8 cellular contexts compared by ENCODE assay signal in genomic region chr11:82867495-82868082, GRCh38. TPM values are rescaled to one million over a fixed set of nuclear protein-coding genes. Genes with fewer than 3 reads are reported as not detected.
DNase-seq lines count a peak whose midpoint lies in the region; ATAC-seq, FAIRE-seq and TF ChIP-seq lines count a peak whose summit lies in the region.

No MANE protein-coding gene starts in this region.

- H3K36me3 Mint-ChIP-seq in activated B cell treated with CpG ODN at 0.5 μM for 24 hours (ENCODE audit: low read depth), result no peaks in the 10 kb centered on the region

- H3K9me1 ChIP-seq in keratinocyte (ENCODE audit: control insufficient read depth, extremely low read depth, insufficient read depth, low read length), result no peaks in the 10 kb centered on the region

- H3K27me3 ChIP-seq in mammary epithelial cell (ENCODE audit: insufficient read depth, low read length), result no peaks in the 10 kb centered on the region
- H3K27me3 ChIP-seq in keratinocyte (ENCODE audit: control insufficient read depth, extremely low read depth, insufficient read depth, low read length), result no peaks in the 10 kb centered on the region

- H3K4me3 ChIP-seq in mammary epithelial cell (replicated peaks in 1 of 3; ENCODE audit: insufficient read depth in 1 of 3, low read depth in 2 of 3, low read length in 3 of 3), result peak overlapping the region in 1 of 3 experiments; percentile 30
- H3K4me3 ChIP-seq in keratinocyte (ENCODE audit: control insufficient read depth in 2 of 3, extremely low read depth in 1 of 3, insufficient read depth in 2 of 3, low read depth in 1 of 3, low read length in 3 of 3), result peak overlapping the region in 2 of 3 experiments; percentile 33 to 41

- H3K9ac ChIP-seq in mammary epithelial cell (ENCODE audit: insufficient read depth, low read length) (no peak overlapping the region), keratinocyte (ENCODE audit: control insufficient read depth, extremely low read depth, insufficient read depth, low read length) (no peak overlapping the region)

- H3K27me3 Mint-ChIP-seq in activated B cell treated with CpG ODN at 0.5 μM for 24 hours, result no peaks in the 10 kb centered on the region

- peak; percentile 59 for DNase-seq in D341Med (ENCODE audit: low spot score)
- DNase-seq in HEK293T (ENCODE audit: extremely low spot score), result peak; percentile 62
- peak; percentile 77 for DNase-seq in NCI-H345 (lab: John Stamatoyannopoulos, UW)
- DNase-seq in activated B cell treated with CpG ODN at 0.5 μM for 24 hours, result peak; percentile 37
- peak; percentile 44 for DNase-seq in mammary epithelial cell
- DNase-seq in keratinocyte (ENCODE audit: low read depth, low spot score), result peak; percentile 46
- peak; percentile 63 to 81 (median 66) for DNase-seq in stimulated activated CD4-positive, alpha-beta T cell treated with anti-CD3 and anti-CD28 coated beads, Interleukin-1b, Interleukin-23, amount 100 ng/mL, for 24 hours (ENCODE audit: low read depth in 4 of 4, low spot score in 1 of 4)

- H2AFZ ChIP-seq in mammary epithelial cell (ENCODE audit: low read depth, low read length), result peak overlapping the region; percentile 83
- H2AFZ ChIP-seq in keratinocyte (ENCODE audit: control insufficient read depth, low read length), result peak overlapping the region; percentile 81

- no TSS peak for BruUV-seq in mammary epithelial cell (replicated peaks; lab: Mats Ljungman, UMichigan)

- H3K27ac Mint-ChIP-seq in activated B cell treated with CpG ODN at 0.5 μM for 24 hours, result peak overlapping the region; percentile 71

- CTCF ChIA-PET in HEK293T (lab: Yijun Ruan, JAX) (interaction anchor here (0.5 to 2.3 kb wide), 30 partner anchors 11 to 956 kb away, joined by 3 to 15 read pairs (median 4); partner anchors contain the start of genes DDIAS and PRCP), activated B cell treated with CpG ODN at 0.5 μM for 24 hours (lab: Charles Lee) (interaction anchor here (0.6 to 3.2 kb wide), 51 partner anchors 8 to 1536 kb away, joined by 3 to 99 read pairs (median 4); partner anchors contain the start of genes ANKRD42, DDIAS, PCF11 and PRCP), mammary epithelial cell (lab: Charles Lee; ENCODE audit: low non-redundant PET) (interaction anchor here (0.6 to 0.7 kb wide), 7 partner anchors 26 to 627 kb away, joined by 3 to 21 read pairs (median 3); partner anchors contain the start of genes DDIAS and PRCP)

- dilution Hi-C loops in mammary epithelial cell (cut with HindIII; ENCODE audit: low sequenced_read_pairs) (loop anchor here (5.0 kb wide), 1 partner anchor 155 kb away; no protein-coding TSS in a partner anchor), keratinocyte (cut with MboI; ENCODE audit: extremely low pct_ligation_motif_present, low sequenced_read_pairs) (no loop called here)

- no peaks in the 10 kb centered on the region for H3K36me3 ChIP-seq in mammary epithelial cell (ENCODE audit: insufficient read depth, low read length)
- H3K36me3 ChIP-seq in keratinocyte (ENCODE audit: control insufficient read depth in 2 of 2, extremely low read depth in 1 of 2, insufficient read depth in 2 of 2, low read length in 2 of 2), result no peaks in the 10 kb centered on the region

- intact Hi-C loops in activated B cell treated with CpG ODN at 0.5 μM for 24 hours (cut with micrococcal nuclease) (loop anchor here (1.0 kb wide), 8 partner anchors 28 to 949 kb away; partner anchors contain the start of gene PRCP), mammary epithelial cell (cut with micrococcal nuclease) (loop anchor here (1.0 kb wide), 4 partner anchors 34 to 953 kb away; partner anchors contain the start of gene DDIAS)

- H3K4me3 Mint-ChIP-seq in activated B cell treated with CpG ODN at 0.5 μM for 24 hours, result peak overlapping the region; percentile 73

- H3K4me2 ChIP-seq in mammary epithelial cell (ENCODE audit: insufficient read depth, low read depth, low read length), result peak overlapping the region; percentile 54
- H3K4me2 ChIP-seq in keratinocyte (ENCODE audit: control insufficient read depth, extremely low read depth, insufficient read depth, low read depth, low read length), result peak overlapping the region; percentile 65

- WGBS in mammary epithelial cell (ENCODE audit: low coverage, missing lambda C conversion rate), result 17% methylated on average over 10 of the region's 10 CpGs

- H3K4me1 ChIP-seq in mammary epithelial cell (ENCODE audit: insufficient read depth, low read length) (peaks cover 14% of the 10 kb centered on the region), keratinocyte (ENCODE audit: control insufficient read depth, extremely low read depth, insufficient read depth, low read length) (peaks cover 6% of the 10 kb centered on the region)

- no peak overlapping the region for H3K27ac ChIP-seq in mammary epithelial cell (ENCODE audit: insufficient read depth, low read depth, low read length)
- no peak overlapping the region for H3K27ac ChIP-seq in keratinocyte (ENCODE audit: control insufficient read depth, insufficient read depth, low read length)

- H3K9me3 Mint-ChIP-seq in activated B cell treated with CpG ODN at 0.5 μM for 24 hours, result no peaks in the 10 kb centered on the region

- TF ChIP-seq CTCF in activated B cell treated with CpG ODN at 0.5 μM for 24 hours (IDR thresholded peaks at IDR 0.05) (peak; percentile 50), mammary epithelial cell (conservative IDR thresholded peaks at IDR 0.05 in 1 of 2, IDR thresholded peaks at IDR 0.05 in 1 of 2; ENCODE audit: extremely low read depth in 1 of 2, insufficient read depth in 1 of 2, low read depth in 1 of 2, low read length in 2 of 2) (peak; percentile 51 to 60), keratinocyte (optimal IDR thresholded peaks at IDR 0.05 in 1 of 3, IDR thresholded peaks at IDR 0.05 in 1 of 3, conservative IDR thresholded peaks at IDR 0.05 in 1 of 3; ENCODE audit: extremely low read depth in 1 of 3, insufficient read depth in 2 of 3, low read length in 3 of 3) (peak; percentile 13 to 63 (median 53))

- H3K9me3 ChIP-seq in mammary epithelial cell (replicated peaks; ENCODE audit: insufficient read depth, low read length), result no peaks in the 10 kb centered on the region
- H3K9me3 ChIP-seq in keratinocyte (ENCODE audit: control insufficient read depth, low read depth, low read length), result no peaks in the 10 kb centered on the region

- in situ Hi-C loops in mammary epithelial cell (cut with MboI; ENCODE audit: low sequenced_read_pairs in 2 of 2), result loop anchor here in 1 of 2 donors (25.0 kb wide), 1 partner anchor 945 kb away; no protein-coding TSS in a partner anchor

- H3K4me1 Mint-ChIP-seq in activated B cell treated with CpG ODN at 0.5 μM for 24 hours, result peaks cover 9% of the 10 kb centered on the region

- no peaks in the 10 kb centered on the region for H4K20me1 ChIP-seq in mammary epithelial cell (ENCODE audit: insufficient read depth, low read length)
- no peaks in the 10 kb centered on the region for H4K20me1 ChIP-seq in keratinocyte (ENCODE audit: control insufficient read depth, extremely low read depth, insufficient read depth, low read length)

- ATAC-seq in activated B cell treated with CpG ODN at 0.5 μM for 24 hours (ENCODE audit: low read depth) (peak; percentile 61), GM19452 (IDR thresholded peaks at IDR 0.05; ENCODE audit: unreplicated experiment) (no peak)

- FAIRE-seq in keratinocyte (lab: Jason Lieb, UNC), result no peak

- no peaks in the 10 kb centered on the region for H3K79me2 ChIP-seq in mammary epithelial cell (ENCODE audit: insufficient read depth, low read length)
- no peaks in the 10 kb centered on the region for H3K79me2 ChIP-seq in keratinocyte (ENCODE audit: control insufficient read depth, insufficient read depth, low read length)

- POLR2A ChIA-PET in HEK293T (lab: Yijun Ruan, JAX) (interaction anchor here (1.0 to 1.4 kb wide), 3 partner anchors 33 to 34 kb away, joined by 4 to 8 read pairs (median 5); partner anchors contain the start of genes DDIAS and PRCP), activated B cell treated with CpG ODN at 0.5 μM for 24 hours (lab: Charles Lee) (interaction anchor here (0.6 to 2.1 kb wide), 6 partner anchors 32 to 418 kb away, joined by 3 to 7 read pairs (median 4); partner anchors contain the start of genes CCDC90B and DDIAS)

TF ChIP-seq in HEK293T, 16 proteins besides CTCF, POLR2A, EP300 and RAD21 (continues in another document):
- no peak for TF ChIP-seq ARNT (IDR thresholded peaks at IDR 0.05)
- no peak for TF ChIP-seq PKNOX1 (IDR thresholded peaks at IDR 0.05)
- no peak for TF ChIP-seq TARDBP (IDR thresholded peaks at IDR 0.05)
- peak; percentile 92 for TF ChIP-seq ZNF384 (IDR thresholded peaks at IDR 0.05)

RNA-seq across cellular contexts. Expression of gene PRCP, which starts 32.6 kb away (rescaled TPM):
- total RNA-seq in activated B cell treated with CpG ODN at 0.5 μM for 24 hours (29.8 and 34.8 TPM in 2 replicates), mammary epithelial cell (10 to 100 TPM; 25.5 to 31.8 TPM)
- polyA plus RNA-seq in mammary epithelial cell (30.9 TPM), keratinocyte (32.3 to 43.5 TPM (median 36.5 TPM) in 3 replicates)
- polyA minus RNA-seq in mammary epithelial cell (40.5 TPM), keratinocyte (7.9 to 32.2 TPM (median 27.3 TPM) in 3 replicates)
- 7.4 TPM for polyA plus RNA-seq in keratinocyte (2011; ENCODE audit: low read depth)
- polyA plus RNA-seq in keratinocyte (2011; cell fraction: cytosol; rRNA removed), result 19.1 and 36.4 TPM in 2 replicates
- 43.6 and 50.2 TPM in 2 replicates for polyA plus RNA-seq in keratinocyte (2011; cell fraction: nucleus; rRNA removed)
- polyA plus RNA-seq in keratinocyte (2012; ENCODE audit: low replicate concordance), result 18.7 and 21.7 TPM in 2 replicates
- polyA minus RNA-seq in keratinocyte (2011; cell fraction: cytosol; rRNA and poly(A)+ RNA removed), result 20.5 TPM
- 16.8 and 34.7 TPM in 2 replicates for polyA minus RNA-seq in keratinocyte (2011; cell fraction: nucleus; rRNA and poly(A)+ RNA removed)

RNA-seq across cellular contexts. Expression of gene DDIAS, which starts 33.9 kb away (rescaled TPM):
- total RNA-seq in activated B cell treated with CpG ODN at 0.5 μM for 24 hours (4.4 and 4.7 TPM in 2 replicates), mammary epithelial cell (10 to 100 TPM in 1 of 2 donors, 1 to 10 TPM in 1; 1.3 to 10.5 TPM)
- polyA plus RNA-seq in mammary epithelial cell (12.7 TPM), keratinocyte (2.2 to 8.7 TPM (median 8.1 TPM) in 3 replicates)
- polyA minus RNA-seq in mammary epithelial cell (0.57 TPM), keratinocyte (3.1 to 16.8 TPM (median 14.9 TPM) in 3 replicates)
- polyA plus RNA-seq in keratinocyte (2011; ENCODE audit: low read depth), result not detected
- 1.9 and 3.8 TPM in 2 replicates for polyA plus RNA-seq in keratinocyte (2011; cell fraction: cytosol; rRNA removed)
- 2.7 and 3.3 TPM in 2 replicates for polyA plus RNA-seq in keratinocyte (2011; cell fraction: nucleus; rRNA removed)
- 0.23 and 5.7 TPM in 2 replicates for polyA plus RNA-seq in keratinocyte (2012; ENCODE audit: low replicate concordance)
- 0.96 TPM for polyA minus RNA-seq in keratinocyte (2011; cell fraction: cytosol; rRNA and poly(A)+ RNA removed)
- polyA minus RNA-seq in keratinocyte (2011; cell fraction: nucleus; rRNA and poly(A)+ RNA removed), result 2.6 and 2.8 TPM in 2 replicates
